ENCODE assay signal across 10 cellular contexts in the genomic region with DNA sequence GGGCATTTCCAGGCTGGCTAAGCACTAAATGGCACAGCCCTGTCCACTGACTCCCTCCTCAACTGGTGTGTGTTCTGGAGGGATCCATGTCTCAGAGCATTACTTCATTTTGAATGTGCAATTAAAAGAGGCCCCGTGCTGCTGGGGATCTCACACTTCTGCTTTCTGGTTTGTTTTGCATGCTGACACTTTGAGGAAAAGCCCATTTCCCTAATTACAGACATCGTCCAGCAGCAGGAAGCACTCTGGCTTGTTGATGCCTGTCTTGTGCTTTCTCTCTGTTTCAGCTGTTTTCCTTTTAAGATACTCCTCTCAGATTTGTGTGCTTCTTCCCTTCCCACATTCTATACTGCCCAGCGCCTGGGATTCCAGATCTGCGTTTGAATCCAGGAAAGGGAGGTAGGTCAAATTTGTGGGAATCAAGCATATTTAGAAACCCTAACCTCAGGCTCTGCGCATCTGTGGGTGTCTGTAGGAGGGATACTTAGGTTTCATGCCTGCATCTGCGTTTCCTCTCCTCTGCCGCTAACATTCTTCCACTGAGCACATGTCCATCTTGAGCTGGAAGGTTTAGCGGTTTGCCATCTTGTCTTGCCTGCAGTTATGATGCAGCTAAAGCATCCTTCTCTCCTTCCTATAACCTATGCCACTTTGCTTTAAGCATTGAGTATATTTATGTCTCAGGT. TPM values are rescaled to one million over a fixed set of nuclear protein-coding genes. Genes with fewer than 3 reads are reported as not detected.
DNase-seq lines count a peak whose midpoint lies in the region; ATAC-seq and TF ChIP-seq lines count a peak whose summit lies in the region.
"Had no signal": no experiment of that assay in that cellular context is flagged by ENCODE, and none has a peak within 500 bp of the region (broad histone marks: within the 10 kb centered on the region; RNA-seq: fewer than 3 reads in every experiment).

No MANE protein-coding gene starts in this region.

- no peaks in the 10 kb centered on the region for H3K4me1 ChIP-seq in CD8-positive, alpha-beta T cell (ENCODE audit: insufficient read depth, low read length)
- H3K4me1 ChIP-seq: gastrocnemius medialis had no signal

- no peak for TF ChIP-seq CTCF in GM12865 (IDR thresholded peaks at IDR 0.05; ENCODE audit: insufficient read depth, low read depth, low read length, missing control alignments)
- no peak for TF ChIP-seq CTCF in CD8-positive, alpha-beta T cell (IDR thresholded peaks at IDR 0.05)

- DNase-seq in GM12865 (ENCODE audit: low read depth) (peak; percentile 73), middle frontal gyrus (ENCODE audit: extremely low spot score, low spot score) (no peak), 8988T (no peak), foreskin melanocyte (no peak)
- no peak for DNase-seq in CD8-positive, alpha-beta T cell
- DNase-seq: activated gamma-delta T cell treated with Interleukin-2 at 50 U/mL for 16 hours had no signal

- no peaks in the 10 kb centered on the region for H3K9me3 Mint-ChIP-seq in CD8-positive, alpha-beta T cell

- peaks cover 8% of the 10 kb centered on the region for H3K27me3 Mint-ChIP-seq in CD8-positive, alpha-beta T cell (ENCODE audit: low read depth)

- no peaks in the 10 kb centered on the region for H3K9me3 ChIP-seq in CD8-positive, alpha-beta T cell (ENCODE audit: low read length)
- H3K9me3 ChIP-seq: gastrocnemius medialis had no signal

- CTCF ChIA-PET in CD8-positive, alpha-beta T cell (lab: Charles Lee) = no interaction called here

- POLR2A ChIA-PET in CD8-positive, alpha-beta T cell (lab: Charles Lee) = no interaction called here

- H3K27ac ChIP-seq in CD8-positive, alpha-beta T cell (ENCODE audit: low read depth, low read length) = no peak overlapping the region
- H3K27ac ChIP-seq: gastrocnemius medialis had no signal

- H3K27me3 ChIP-seq in CD8-positive, alpha-beta T cell (ENCODE audit: insufficient read depth, low read length) = no peaks in the 10 kb centered on the region

- H3K4me1 Mint-ChIP-seq in CD8-positive, alpha-beta T cell (ENCODE audit: low read depth) = no peaks in the 10 kb centered on the region

- intact Hi-C loops in CD8-positive, alpha-beta T cell (cut with DNase I, micrococcal nuclease) = no loop called here

- H3K36me3 ChIP-seq in CD8-positive, alpha-beta T cell (ENCODE audit: insufficient read depth, low read length) = no peaks in the 10 kb centered on the region
- H3K36me3 ChIP-seq: gastrocnemius medialis had no signal

- ATAC-seq in GM21515 (IDR thresholded peaks at IDR 0.05; ENCODE audit: unreplicated experiment) (peak; percentile 44), HG03460 (IDR thresholded peaks at IDR 0.05; ENCODE audit: unreplicated experiment) (peak; percentile 42), esophagus mucosa (peak; percentile 32)
- ATAC-seq in CD8-positive, alpha-beta T cell = no peak
- ATAC-seq: gastrocnemius medialis had no signal

- no peak overlapping the region for H3K4me3 Mint-ChIP-seq in CD8-positive, alpha-beta T cell

- H3K27ac Mint-ChIP-seq in CD8-positive, alpha-beta T cell = no peak overlapping the region

- no peaks in the 10 kb centered on the region for H3K36me3 Mint-ChIP-seq in CD8-positive, alpha-beta T cell

- peak overlapping the region; percentile 23 for H3K4me3 ChIP-seq in GM12865 (ENCODE audit: low read depth, low read length)
- H3K4me3 ChIP-seq in CD8-positive, alpha-beta T cell (ENCODE audit: low read depth, low read length) = no peak overlapping the region
- H3K4me3 ChIP-seq: gastrocnemius medialis had no signal

RNA-seq across cellular contexts. Expression of gene SYK, which starts 25.7 kb away (rescaled TPM):
- total RNA-seq in esophagus mucosa = 60.3 TPM
- 1 to 10 TPM; 1.5 to 1.6 TPM for total RNA-seq in CD8-positive, alpha-beta T cell

Comparison
In these comparisons a context has a peak if more than half of its experiments do, and no peak if none do; other contexts are left out.
1. RNA of gene SYK, which starts 25.7 kb away (total RNA-seq): 60.3 TPM in esophagus mucosa (single experiment); 1.5 to 1.6 TPM in CD8-positive, alpha-beta T cell; every median in the first group is over 10 times any median in the second.